12 cellular contexts compared by ENCODE assay signal in the genomic region with DNA sequence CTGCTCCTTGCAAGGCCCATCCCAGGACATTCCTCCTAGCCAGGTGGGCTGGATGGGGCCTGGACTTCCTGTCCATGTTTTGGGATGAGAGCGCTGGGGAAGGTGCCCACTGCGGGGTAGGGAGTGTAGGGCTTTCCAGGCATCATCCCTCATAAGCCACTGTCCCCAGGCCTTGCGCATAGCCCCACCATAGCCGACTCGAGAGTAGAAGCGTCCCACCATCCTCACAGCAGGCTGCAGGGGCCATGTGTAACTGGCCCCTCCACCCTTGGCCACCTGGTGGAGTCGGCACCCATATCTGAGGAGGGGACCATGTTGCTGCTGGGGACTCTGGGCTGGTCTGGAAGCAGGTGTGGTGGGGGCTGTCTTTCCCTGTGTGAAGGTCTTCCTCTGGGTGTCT. TPM values are rescaled to one million over a fixed set of nuclear protein-coding genes. Genes with fewer than 3 reads are reported as not detected.
A peak's percentile ranks its signal among the peaks of the same experiment; 100 is the strongest.
DNase-seq lines count a peak whose midpoint lies in the region; ATAC-seq and TF ChIP-seq lines count a peak whose summit lies in the region.
"Had no signal": no experiment of that assay in that cellular context is flagged by ENCODE, and none has a peak within 500 bp of the region (broad histone marks: within the 10 kb centered on the region; RNA-seq: fewer than 3 reads in every experiment).

No MANE protein-coding gene starts in this region.

- peaks cover 54% of the 10 kb centered on the region for H3K36me3 Mint-ChIP-seq in activated T-helper 17 cell treated with anti-CD3 and anti-CD28 coated beads, Interleukin-2, amount 50 U/mL, for 72 hours (ENCODE audit: low read depth)

- TF ChIP-seq POLR2A in heart left ventricle (IDR thresholded peaks at IDR 0.05) (no peak), right lobe of liver (IDR thresholded peaks at IDR 0.05) (no peak), tibial nerve (IDR thresholded peaks at IDR 0.05) (no peak)

- TF ChIP-seq CTCF in heart left ventricle (IDR thresholded peaks at IDR 0.05) (no peak), right lobe of liver (IDR thresholded peaks at IDR 0.05) (no peak), tibial nerve (IDR thresholded peaks at IDR 0.05) (no peak)

- peak overlapping the region; percentile 54 for H3K27ac Mint-ChIP-seq in activated T-helper 17 cell treated with anti-CD3 and anti-CD28 coated beads, Interleukin-2, amount 50 U/mL, for 72 hours

- no peak overlapping the region for H3K4me3 ChIP-seq in heart left ventricle
- H3K4me3 ChIP-seq in right lobe of liver: no peak overlapping the region
- no peak overlapping the region for H3K4me3 ChIP-seq in tibial nerve

- peaks cover 22 to 100% (median 97%) of the 10 kb centered on the region in 12 donors for H3K4me1 ChIP-seq in heart left ventricle
- peaks cover 0 to 48% (median 22%) of the 10 kb centered on the region in 4 donors for H3K4me1 ChIP-seq in right lobe of liver
- H3K4me1 ChIP-seq in tibial nerve: peaks cover 0 to 92% (median 35%) of the 10 kb centered on the region in 4 donors

- TF ChIP-seq EP300 in tibial nerve (IDR thresholded peaks at IDR 0.05): no peak

- DNase-seq in heart left ventricle (peak in 1 of 5 donors; percentile 21), left cardiac atrium (no peak), right lobe of liver (no peak), tibial nerve (ENCODE audit: low spot score in 2 of 2) (no peak), COLO668 (lab: John Stamatoyannopoulos, UW; ENCODE audit: unreplicated experiment) (no peak), SKM-1 (lab: John Stamatoyannopoulos, UW; ENCODE audit: unreplicated experiment) (no peak)
- DNase-seq: C1 segment of cervical spinal cord, NCI-H2029 treated with DMSO at 0.1 percent for 48 hours, OCI-M1 had no signal

- no peaks in the 10 kb centered on the region for H3K27me3 ChIP-seq in heart left ventricle
- H3K27me3 ChIP-seq in right lobe of liver: no peaks in the 10 kb centered on the region
- H3K27me3 ChIP-seq in tibial nerve: no peaks in the 10 kb centered on the region

- WGBS in heart left ventricle, 4 donors: 78 to 93% (median 82%) methylated on average over 2 to 7 of the region's 7 CpGs
- no CpG with 5 or more reads among the region's 7 CpGs for WGBS in right lobe of liver (ENCODE audit: insufficient coverage, low coverage, low lambda C conversion rate, missing lambda C conversion rate)
- WGBS in tibial nerve, 2 donors: 83 to 93% methylated on average over 2 to 7 of the region's 7 CpGs

- no peaks in the 10 kb centered on the region for H3K9me3 Mint-ChIP-seq in activated T-helper 17 cell treated with anti-CD3 and anti-CD28 coated beads, Interleukin-2, amount 50 U/mL, for 72 hours

- peak overlapping the region in 10 of 12 donors; percentile 0 to 94 (median 88) for H3K27ac ChIP-seq in heart left ventricle
- peak overlapping the region in 2 of 3 donors; percentile 88 to 94 for H3K27ac ChIP-seq in right lobe of liver
- H3K27ac ChIP-seq in tibial nerve: peak overlapping the region in 3 of 4 donors; percentile 66 to 76 (median 72)
- H3K27ac ChIP-seq: epithelial cell of prostate had no signal

- peaks cover 72% of the 10 kb centered on the region for H3K4me1 Mint-ChIP-seq in activated T-helper 17 cell treated with anti-CD3 and anti-CD28 coated beads, Interleukin-2, amount 50 U/mL, for 72 hours

- no peak for ATAC-seq in heart left ventricle
- no peak for ATAC-seq in left cardiac atrium
- no peak for ATAC-seq in activated T-helper 17 cell treated with anti-CD3 and anti-CD28 coated beads, Interleukin-2, amount 50 U/mL, for 72 hours (replicated peaks)
- ATAC-seq in right lobe of liver: no peak
- no peak for ATAC-seq in GM19455 (IDR thresholded peaks at IDR 0.05; ENCODE audit: unreplicated experiment)

- peak overlapping the region; percentile 81 for H3K4me3 Mint-ChIP-seq in activated T-helper 17 cell treated with anti-CD3 and anti-CD28 coated beads, Interleukin-2, amount 50 U/mL, for 72 hours

- intact Hi-C loops in heart left ventricle (cut with DNase I): no loop called here
- intact Hi-C loops in left cardiac atrium (cut with DNase I): no loop called here
- intact Hi-C loops in right lobe of liver (cut with DNase I): no loop called here

- H3K9me3 ChIP-seq in heart left ventricle (no peaks in the 10 kb centered on the region), right lobe of liver (no peaks in the 10 kb centered on the region), tibial nerve (no peaks in the 10 kb centered on the region)

- H3K36me3 ChIP-seq in heart left ventricle (peaks cover 0 to 12% (median 0%) of the 10 kb centered on the region in 9 donors), right lobe of liver (no peaks in the 10 kb centered on the region), tibial nerve (no peaks in the 10 kb centered on the region)

- H3K27me3 Mint-ChIP-seq in activated T-helper 17 cell treated with anti-CD3 and anti-CD28 coated beads, Interleukin-2, amount 50 U/mL, for 72 hours: no peaks in the 10 kb centered on the region

RNA-seq across cellular contexts. Expression of a gene that starts 30.5 kb away (rescaled TPM):
- total RNA-seq in heart left ventricle (10 to 100 TPM; 35.8 to 76.7 (median 40.3) TPM), left cardiac atrium (10 to 100 TPM; 27.1 to 39.6 TPM), right lobe of liver (10 to 100 TPM in 5 of 6 experiments, 1 to 10 TPM in 1; 6.7 to 43.5 (median 17.0) TPM), tibial nerve (10 to 100 TPM; 21.4 to 79.8 (median 36.3) TPM)
- polyA plus RNA-seq in heart left ventricle: 10 to 100 TPM; 11.3 to 16.8 TPM
- 10 to 100 TPM in 1 of 2 donors, 1 to 10 TPM in 1; 8.5 to 12.1 TPM for total RNA-seq in activated T-helper 17 cell treated with anti-CD3 and anti-CD28 coated beads, Interleukin-2, amount 50 U/mL, for 72 hours
